In the genomic region with DNA sequence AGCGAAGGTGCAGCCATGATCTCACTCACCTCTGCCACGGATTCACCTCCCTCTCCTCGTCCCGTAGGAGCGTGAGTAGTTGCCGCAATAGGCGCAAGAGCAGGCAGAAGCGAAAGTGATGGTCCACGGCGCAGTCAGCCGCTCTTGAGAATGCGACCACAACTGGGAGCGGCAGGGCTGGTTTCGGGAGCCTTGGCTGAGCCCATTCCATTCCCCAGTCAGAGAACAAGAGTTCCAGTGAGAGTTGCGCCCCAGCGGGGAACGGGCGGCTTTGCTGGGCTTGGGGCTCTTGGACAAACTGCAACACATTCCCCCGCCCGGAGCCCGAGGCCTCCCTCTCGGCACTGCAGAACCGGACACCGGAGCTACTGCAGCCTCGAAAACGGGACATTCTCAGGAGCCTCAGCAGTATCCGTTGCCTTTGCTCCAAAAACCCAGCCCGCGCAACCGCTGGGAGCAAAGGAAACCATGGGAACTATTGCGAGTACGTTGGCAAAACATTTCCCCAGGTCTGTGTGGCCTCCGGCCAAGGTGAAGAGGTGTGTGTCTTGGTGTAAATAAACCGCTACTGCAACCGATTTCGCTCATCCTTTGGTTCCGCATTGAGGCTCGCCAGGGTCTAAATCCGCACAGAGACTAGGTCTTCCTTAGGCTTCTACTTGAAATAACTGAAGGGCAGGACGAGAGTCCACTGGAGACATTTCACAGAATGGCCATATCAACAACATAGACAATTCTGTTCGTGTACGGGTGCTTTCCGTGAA, we compare ENCODE assay signal across 1 cellular context.
TF ChIP-seq lines count a peak whose summit lies in the region.

No MANE protein-coding gene starts in this region.

TF ChIP-seq in K562, 482 proteins besides CTCF, POLR2A, EP300 and RAD21 (continued from another document and continues in another):
- TF ChIP-seq, protein P1, sequence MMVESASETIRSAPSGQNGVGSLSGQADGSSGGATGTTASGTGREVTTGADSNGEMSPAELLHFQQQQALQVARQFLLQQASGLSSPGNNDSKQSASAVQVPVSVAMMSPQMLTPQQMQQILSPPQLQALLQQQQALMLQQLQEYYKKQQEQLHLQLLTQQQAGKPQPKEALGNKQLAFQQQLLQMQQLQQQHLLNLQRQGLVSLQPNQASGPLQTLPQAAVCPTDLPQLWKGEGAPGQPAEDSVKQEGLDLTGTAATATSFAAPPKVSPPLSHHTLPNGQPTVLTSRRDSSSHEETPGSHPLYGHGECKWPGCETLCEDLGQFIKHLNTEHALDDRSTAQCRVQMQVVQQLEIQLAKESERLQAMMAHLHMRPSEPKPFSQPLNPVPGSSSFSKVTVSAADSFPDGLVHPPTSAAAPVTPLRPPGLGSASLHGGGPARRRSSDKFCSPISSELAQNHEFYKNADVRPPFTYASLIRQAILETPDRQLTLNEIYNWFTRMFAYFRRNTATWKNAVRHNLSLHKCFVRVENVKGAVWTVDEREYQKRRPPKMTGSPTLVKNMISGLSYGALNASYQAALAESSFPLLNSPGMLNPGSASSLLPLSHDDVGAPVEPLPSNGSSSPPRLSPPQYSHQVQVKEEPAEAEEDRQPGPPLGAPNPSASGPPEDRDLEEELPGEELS (CRISPR knock-in tag; IDR thresholded peaks at IDR 0.05; ENCODE audit: borderline replicate concordance) = peak; percentile 96
- TF ChIP-seq ZKSCAN1 (IDR thresholded peaks at IDR 0.05; ENCODE audit: low read depth, low read length) = peak; percentile 39; the same call in 1 of the 2 replicates
- TF ChIP-seq MCM2 (IDR thresholded peaks at IDR 0.05; ENCODE audit: low read depth) = no peak
- peak; percentile 48; the same call in 1 of the 2 replicates for TF ChIP-seq SOX6 (IDR thresholded peaks at IDR 0.05)
- TF ChIP-seq CREBBP (IDR thresholded peaks at IDR 0.05; ENCODE audit: low read depth, low read length) = no peak
- TF ChIP-seq NR2C1 (IDR thresholded peaks at IDR 0.05) = peak; percentile 77
- peak; percentile 87 for TF ChIP-seq NR2C1 (tag; IDR thresholded peaks at IDR 0.05)
- TF ChIP-seq RCOR1 (IDR thresholded peaks at IDR 0.05; ENCODE audit: borderline replicate concordance in 1 of 2, low read depth in 2 of 2, low read length in 2 of 2) = peak; percentile 13 to 72; a peak in 2 of 4 replicates
- peak in 1 of 2 experiments; percentile 51; a peak in 2 of 4 replicates for TF ChIP-seq KDM1A (IDR thresholded peaks at IDR 0.05)
- TF ChIP-seq, protein P2, sequence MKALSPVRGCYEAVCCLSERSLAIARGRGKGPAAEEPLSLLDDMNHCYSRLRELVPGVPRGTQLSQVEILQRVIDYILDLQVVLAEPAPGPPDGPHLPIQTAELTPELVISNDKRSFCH (CRISPR knock-in tag; IDR thresholded peaks at IDR 0.05) = no peak
- TF ChIP-seq, protein P2 (tag; IDR thresholded peaks at IDR 0.05) = peak; percentile 67; the same call in 1 of the 2 replicates
- peak; percentile 49 for TF ChIP-seq POLR2B (IDR thresholded peaks at IDR 0.05; ENCODE audit: low read depth, partially characterized antibody)
- TF ChIP-seq CHD7 (IDR thresholded peaks at IDR 0.05; ENCODE audit: low read depth, low read length) = no peak
- no peak for TF ChIP-seq MECOM (CRISPR knock-in tag; IDR thresholded peaks at IDR 0.05)
- TF ChIP-seq, protein P3, sequence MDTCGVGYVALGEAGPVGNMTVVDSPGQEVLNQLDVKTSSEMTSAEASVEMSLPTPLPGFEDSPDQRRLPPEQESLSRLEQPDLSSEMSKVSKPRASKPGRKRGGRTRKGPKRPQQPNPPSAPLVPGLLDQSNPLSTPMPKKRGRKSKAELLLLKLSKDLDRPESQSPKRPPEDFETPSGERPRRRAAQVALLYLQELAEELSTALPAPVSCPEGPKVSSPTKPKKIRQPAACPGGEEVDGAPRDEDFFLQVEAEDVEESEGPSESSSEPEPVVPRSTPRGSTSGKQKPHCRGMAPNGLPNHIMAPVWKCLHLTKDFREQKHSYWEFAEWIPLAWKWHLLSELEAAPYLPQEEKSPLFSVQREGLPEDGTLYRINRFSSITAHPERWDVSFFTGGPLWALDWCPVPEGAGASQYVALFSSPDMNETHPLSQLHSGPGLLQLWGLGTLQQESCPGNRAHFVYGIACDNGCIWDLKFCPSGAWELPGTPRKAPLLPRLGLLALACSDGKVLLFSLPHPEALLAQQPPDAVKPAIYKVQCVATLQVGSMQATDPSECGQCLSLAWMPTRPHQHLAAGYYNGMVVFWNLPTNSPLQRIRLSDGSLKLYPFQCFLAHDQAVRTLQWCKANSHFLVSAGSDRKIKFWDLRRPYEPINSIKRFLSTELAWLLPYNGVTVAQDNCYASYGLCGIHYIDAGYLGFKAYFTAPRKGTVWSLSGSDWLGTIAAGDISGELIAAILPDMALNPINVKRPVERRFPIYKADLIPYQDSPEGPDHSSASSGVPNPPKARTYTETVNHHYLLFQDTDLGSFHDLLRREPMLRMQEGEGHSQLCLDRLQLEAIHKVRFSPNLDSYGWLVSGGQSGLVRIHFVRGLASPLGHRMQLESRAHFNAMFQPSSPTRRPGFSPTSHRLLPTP (IDR thresholded peaks at IDR 0.05; ENCODE audit: borderline replicate concordance, extremely low read depth, insufficient read length) = no peak
- TF ChIP-seq ZNF740 (CRISPR knock-in tag; IDR thresholded peaks at IDR 0.05) = no peak
- TF ChIP-seq ZNF740 (tag; IDR thresholded peaks at IDR 0.05) = 0 out of 4 replicates have a peak, but pooled peaks of 1 of the 2 experiments have one; percentile 20
- TF ChIP-seq NR2C2 (CRISPR knock-in tag; IDR thresholded peaks at IDR 0.05) = peak; percentile 67; the same call in 1 of the 2 replicates
- peak; percentile 92 for TF ChIP-seq NR2C2 (tag; IDR thresholded peaks at IDR 0.05)
- TF ChIP-seq, protein P4, sequence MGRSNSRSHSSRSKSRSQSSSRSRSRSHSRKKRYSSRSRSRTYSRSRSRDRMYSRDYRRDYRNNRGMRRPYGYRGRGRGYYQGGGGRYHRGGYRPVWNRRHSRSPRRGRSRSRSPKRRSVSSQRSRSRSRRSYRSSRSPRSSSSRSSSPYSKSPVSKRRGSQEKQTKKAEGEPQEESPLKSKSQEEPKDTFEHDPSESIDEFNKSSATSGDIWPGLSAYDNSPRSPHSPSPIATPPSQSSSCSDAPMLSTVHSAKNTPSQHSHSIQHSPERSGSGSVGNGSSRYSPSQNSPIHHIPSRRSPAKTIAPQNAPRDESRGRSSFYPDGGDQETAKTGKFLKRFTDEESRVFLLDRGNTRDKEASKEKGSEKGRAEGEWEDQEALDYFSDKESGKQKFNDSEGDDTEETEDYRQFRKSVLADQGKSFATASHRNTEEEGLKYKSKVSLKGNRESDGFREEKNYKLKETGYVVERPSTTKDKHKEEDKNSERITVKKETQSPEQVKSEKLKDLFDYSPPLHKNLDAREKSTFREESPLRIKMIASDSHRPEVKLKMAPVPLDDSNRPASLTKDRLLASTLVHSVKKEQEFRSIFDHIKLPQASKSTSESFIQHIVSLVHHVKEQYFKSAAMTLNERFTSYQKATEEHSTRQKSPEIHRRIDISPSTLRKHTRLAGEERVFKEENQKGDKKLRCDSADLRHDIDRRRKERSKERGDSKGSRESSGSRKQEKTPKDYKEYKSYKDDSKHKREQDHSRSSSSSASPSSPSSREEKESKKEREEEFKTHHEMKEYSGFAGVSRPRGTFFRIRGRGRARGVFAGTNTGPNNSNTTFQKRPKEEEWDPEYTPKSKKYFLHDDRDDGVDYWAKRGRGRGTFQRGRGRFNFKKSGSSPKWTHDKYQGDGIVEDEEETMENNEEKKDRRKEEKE (IDR thresholded peaks at IDR 0.05; ENCODE audit: borderline replicate concordance in 1 of 2, control insufficient read depth in 1 of 2, low read depth in 2 of 2, low read length in 1 of 2) = peak in 1 of 2 experiments; percentile 83; a peak in 1 of 4 replicates
- peak; percentile 89 for TF ChIP-seq PHF20 (IDR thresholded peaks at IDR 0.05; ENCODE audit: partially characterized antibody)
- peak; percentile 80 for TF ChIP-seq SIN3B (IDR thresholded peaks at IDR 0.05; ENCODE audit: low read depth)
- TF ChIP-seq ERF (CRISPR knock-in tag; IDR thresholded peaks at IDR 0.05) = 0 out of 2 replicates have a peak, but pooled peaks have one; percentile 42
- TF ChIP-seq CBX1 (IDR thresholded peaks at IDR 0.05; ENCODE audit: low read depth) = 0 out of 2 replicates have a peak, but pooled peaks have one; percentile 32
- no peak for TF ChIP-seq ASH1L (IDR thresholded peaks at IDR 0.05; ENCODE audit: borderline replicate concordance, low read depth, partially characterized antibody)
- peak; percentile 32 for TF ChIP-seq SMAD1 (IDR thresholded peaks at IDR 0.05; ENCODE audit: low read depth, low read length, partially characterized antibody)
- TF ChIP-seq, protein P5, sequence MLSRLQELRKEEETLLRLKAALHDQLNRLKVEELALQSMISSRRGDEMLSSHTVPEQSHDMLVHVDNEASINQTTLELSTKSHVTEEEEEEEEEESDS (CRISPR knock-in tag; IDR thresholded peaks at IDR 0.05) = no peak
- TF ChIP-seq ARNT (IDR thresholded peaks at IDR 0.05) = peak in 1 of 2 experiments; percentile 63; a peak in 1 of 4 replicates
- no peak for TF ChIP-seq ZNF24 (IDR thresholded peaks at IDR 0.05)
- TF ChIP-seq NEUROD1 (IDR thresholded peaks at IDR 0.05; ENCODE audit: borderline replicate concordance, low read depth, low read length, partially characterized antibody) = peak; percentile 76
- TF ChIP-seq TAF9B (IDR thresholded peaks at IDR 0.05; ENCODE audit: partially characterized antibody) = peak; percentile 71
- TF ChIP-seq DLX4 (CRISPR knock-in tag; IDR thresholded peaks at IDR 0.05) = no peak
- no peak for TF ChIP-seq RFX5 (IDR thresholded peaks at IDR 0.05; ENCODE audit: low read depth, low read length)
